1 cellular context compared by ENCODE assay signal in genomic region chr11:57647960-57648776, GRCh38.
TF ChIP-seq lines count a peak whose summit lies in the region.

No MANE protein-coding gene starts in this region.

TF ChIP-seq in WTC11, 78 proteins besides CTCF, POLR2A, EP300 and RAD21 (continued from another document):
- TF ChIP-seq USF1 (CRISPR knock-in tag; IDR thresholded peaks at IDR 0.05) (peak; percentile 31; the same call in 1 of the 2 replicates), PRRX2 (CRISPR knock-in tag; IDR thresholded peaks at IDR 0.05) (peak; percentile 47; the same call in 1 of the 2 replicates), ZNF532 (CRISPR knock-in tag; IDR thresholded peaks at IDR 0.05; ENCODE audit: borderline replicate concordance) (no peak; the same call in none of the 2 replicates), ZNF281 (CRISPR knock-in tag; IDR thresholded peaks at IDR 0.05) (no peak), ZNF671 (CRISPR knock-in tag; IDR thresholded peaks at IDR 0.05) (peak; percentile 7; the same call in 1 of the 2 replicates), ATF2 (CRISPR knock-in tag; IDR thresholded peaks at IDR 0.05; ENCODE audit: borderline replicate concordance, low read depth) (no peak), NR3C1 (CRISPR knock-in tag; conservative IDR thresholded peaks at IDR 0.05; ENCODE audit: low read depth) (no peak), HMGXB4 (CRISPR knock-in tag; IDR thresholded peaks at IDR 0.05) (no peak), TEAD1 (CRISPR knock-in tag; IDR thresholded peaks at IDR 0.05) (no peak), SOX15 (CRISPR knock-in tag; IDR thresholded peaks at IDR 0.05) (no peak), TEAD4 (CRISPR knock-in tag; IDR thresholded peaks at IDR 0.05) (no peak), AR (CRISPR knock-in tag; IDR thresholded peaks at IDR 0.05) (peak; percentile 35; the same call in 1 of the 2 replicates), NFATC4 (CRISPR knock-in tag; IDR thresholded peaks at IDR 0.05) (peak; percentile 67), ZNF416 (CRISPR knock-in tag; IDR thresholded peaks at IDR 0.05) (0 out of 2 replicates have a peak, but pooled peaks have one; percentile 70), PREB (CRISPR knock-in tag; IDR thresholded peaks at IDR 0.05; ENCODE audit: borderline replicate concordance) (no peak), EMX1 (CRISPR knock-in tag; IDR thresholded peaks at IDR 0.05) (peak; percentile 72; the same call in 1 of the 2 replicates), SP1 (CRISPR knock-in tag; conservative IDR thresholded peaks at IDR 0.05) (0 out of 2 replicates have a peak, but pooled peaks have one; percentile 8), TCF7 (CRISPR knock-in tag; IDR thresholded peaks at IDR 0.05; ENCODE audit: low read depth) (no peak), ATF3 (CRISPR knock-in tag; conservative IDR thresholded peaks at IDR 0.05) (no peak), ZNF396 (CRISPR knock-in tag; IDR thresholded peaks at IDR 0.05; ENCODE audit: borderline replicate concordance) (no peak), NFE2L1 (CRISPR knock-in tag; IDR thresholded peaks at IDR 0.05) (no peak), GRHL2 (CRISPR knock-in tag; IDR thresholded peaks at IDR 0.05; ENCODE audit: insufficient replicate concordance, severe bottlenecking) (no peak), ZMAT4 (CRISPR knock-in tag; IDR thresholded peaks at IDR 0.05) (peak; percentile 20), ZNF317 (CRISPR knock-in tag; IDR thresholded peaks at IDR 0.05; ENCODE audit: borderline replicate concordance, low read depth) (no peak)
